Comparison of ENCODE assay signal across 12 cellular contexts in genomic region chr16:81544691-81545365, GRCh38.
DNase-seq lines count a peak whose midpoint lies in the region; ATAC-seq, FAIRE-seq and TF ChIP-seq lines count a peak whose summit lies in the region.
"Had no signal": no experiment of that assay in that cellular context is flagged by ENCODE, and none has a peak within 500 bp of the region (broad histone marks: within the 10 kb centered on the region; RNA-seq: fewer than 3 reads in every experiment).

No MANE protein-coding gene starts in this region.

- H3K27ac ChIP-seq in CD4-positive, alpha-beta memory T cell (ENCODE audit: low read depth, low read length), result no peak overlapping the region
- H3K27ac ChIP-seq in naive thymus-derived CD4-positive, alpha-beta T cell (ENCODE audit: low read depth, low read length), result no peak overlapping the region
- H3K27ac ChIP-seq in OCI-LY7 (ENCODE audit: low read depth, low read length, poor library complexity, severe bottlenecking), result no peak overlapping the region
- H3K27ac ChIP-seq: esophagus muscularis mucosa had no signal

- H3K27ac Mint-ChIP-seq in CD4-positive, alpha-beta memory T cell, result peak overlapping the region in 6 of 7 donors; percentile 5 to 67 (median 52)
- H3K27ac Mint-ChIP-seq in naive thymus-derived CD4-positive, alpha-beta T cell, result peak overlapping the region in 6 of 9 donors; percentile 1 to 75 (median 12)

- H4K20me1 ChIP-seq in OCI-LY7 (ENCODE audit: insufficient read depth, low read length), result no peaks in the 10 kb centered on the region; the same call in 1 of the 2 replicates

- TF ChIP-seq CTCF in astrocyte of the cerebellum (IDR thresholded peaks at IDR 0.05; ENCODE audit: low read depth, low read length, missing control alignments), result no peak
- no peak for TF ChIP-seq CTCF in OCI-LY7 (conservative IDR thresholded peaks at IDR 0.05; ENCODE audit: low read length)

- no peaks in the 10 kb centered on the region for H3K27me3 ChIP-seq in CD4-positive, alpha-beta memory T cell (ENCODE audit: insufficient read depth, low read length)
- H3K27me3 ChIP-seq in naive thymus-derived CD4-positive, alpha-beta T cell (ENCODE audit: control insufficient read depth in 2 of 2, insufficient read depth in 2 of 2, low read length in 2 of 2), result no peaks in the 10 kb centered on the region
- H3K27me3 ChIP-seq: esophagus muscularis mucosa had no signal

- no peaks in the 10 kb centered on the region for H3K27me3 Mint-ChIP-seq in CD4-positive, alpha-beta memory T cell
- no peaks in the 10 kb centered on the region for H3K27me3 Mint-ChIP-seq in naive thymus-derived CD4-positive, alpha-beta T cell

- H3K36me3 ChIP-seq in CD4-positive, alpha-beta memory T cell (ENCODE audit: insufficient read depth, low read length), result no peaks in the 10 kb centered on the region
- no peaks in the 10 kb centered on the region for H3K36me3 ChIP-seq in naive thymus-derived CD4-positive, alpha-beta T cell (ENCODE audit: control insufficient read depth in 2 of 3, insufficient read depth in 3 of 3, low read length in 3 of 3)
- no peaks in the 10 kb centered on the region for H3K36me3 ChIP-seq in OCI-LY7 (ENCODE audit: insufficient read depth, low read length)
- H3K36me3 ChIP-seq: esophagus muscularis mucosa had no signal

- no peak for DNase-seq in CD4-positive, alpha-beta memory T cell
- no peak for DNase-seq in HTR-8/SVneo (ENCODE audit: insufficient read length, low spot score)
- peak; percentile 35 for DNase-seq in astrocyte of the cerebellum (ENCODE audit: low read depth)
- no peak for DNase-seq in naive thymus-derived CD4-positive, alpha-beta T cell
- no peak for DNase-seq in activated T-cell treated with anti-CD3 and anti-CD28 coated beads, Interleukin-2, amount 50 U/mL, for 48 hours
- DNase-seq in OCI-LY7 (ENCODE audit: low spot score), result no peak
- DNase-seq: activated gamma-delta T cell, C1 segment of cervical spinal cord, NCI-H510A had no signal

- peaks cover 13% of the 10 kb centered on the region for H3K4me1 ChIP-seq in CD4-positive, alpha-beta memory T cell (ENCODE audit: insufficient read depth, low read length)
- H3K4me1 ChIP-seq in naive thymus-derived CD4-positive, alpha-beta T cell (ENCODE audit: control insufficient read depth in 2 of 2, insufficient read depth in 2 of 2, low read length in 2 of 2), result peaks cover 0 to 6% of the 10 kb centered on the region in 2 donors
- H3K4me1 ChIP-seq in OCI-LY7 (ENCODE audit: insufficient read depth, low read length, poor library complexity, severe bottlenecking), result peaks cover 3% of the 10 kb centered on the region

- H3K79me2 ChIP-seq in OCI-LY7 (ENCODE audit: insufficient read depth, low read depth, low read length), result no peaks in the 10 kb centered on the region

- CTCF ChIA-PET in CD4-positive, alpha-beta memory T cell (lab: Charles Lee; ENCODE audit: partially characterized antibody), result no interaction called here
- CTCF ChIA-PET in naive thymus-derived CD4-positive, alpha-beta T cell (lab: Charles Lee), result no interaction called here
- CTCF ChIA-PET in OCI-LY7 (lab: Charles Lee; ENCODE audit: unreplicated experiment), result no interaction called here

- intact Hi-C loops in CD4-positive, alpha-beta memory T cell (cut with micrococcal nuclease), result no loop called here
- intact Hi-C loops in naive thymus-derived CD4-positive, alpha-beta T cell (cut with micrococcal nuclease), result no loop called here
- intact Hi-C loops in OCI-LY7 (cut with micrococcal nuclease; ENCODE audit: unreplicated experiment), result no loop called here

- H3K4me3 Mint-ChIP-seq in CD4-positive, alpha-beta memory T cell, result peak overlapping the region in 1 of 8 donors; percentile 53
- peak overlapping the region in 2 of 10 donors; percentile 1 to 39 for H3K4me3 Mint-ChIP-seq in naive thymus-derived CD4-positive, alpha-beta T cell

- no peak overlapping the region for H3K4me2 ChIP-seq in OCI-LY7 (ENCODE audit: low read length)

- H3K9me3 Mint-ChIP-seq in CD4-positive, alpha-beta memory T cell, result peaks cover 0 to 2% (median 0%) of the 10 kb centered on the region in 8 donors
- no peaks in the 10 kb centered on the region for H3K9me3 Mint-ChIP-seq in naive thymus-derived CD4-positive, alpha-beta T cell

- in situ Hi-C loops in astrocyte of the cerebellum (cut with HindIII; ENCODE audit: low sequenced_read_pairs), result loop anchor here (5.0 kb wide), 1 partner anchor 77 kb away; no protein-coding TSS in a partner anchor

- POLR2A ChIA-PET in CD4-positive, alpha-beta memory T cell (lab: Charles Lee; ENCODE audit: partially characterized antibody), result no interaction called here
- POLR2A ChIA-PET in naive thymus-derived CD4-positive, alpha-beta T cell (lab: Charles Lee), result no interaction called here
- POLR2A ChIA-PET in OCI-LY7 (lab: Charles Lee), result interaction anchor here (1.2 kb wide), 1 partner anchor 18 kb away, joined by 3 read pairs; no protein-coding TSS in a partner anchor

- H3K9me2 ChIP-seq in OCI-LY7 (ENCODE audit: insufficient read depth, low read length), result no peaks in the 10 kb centered on the region

- peak; percentile 68 for FAIRE-seq in HTR-8/SVneo (lab: Jason Lieb, UNC)

- no peak overlapping the region for H2AFZ ChIP-seq in OCI-LY7 (ENCODE audit: low read length)

- H3K36me3 Mint-ChIP-seq in CD4-positive, alpha-beta memory T cell, result peaks cover 0 to 4% of the 10 kb centered on the region in 2 donors
- H3K36me3 Mint-ChIP-seq in naive thymus-derived CD4-positive, alpha-beta T cell, result peaks cover 0 to 1% (median 0%) of the 10 kb centered on the region in 5 donors

- no peak overlapping the region for H3K4me3 ChIP-seq in CD4-positive, alpha-beta memory T cell (ENCODE audit: low read length in 2 of 2)
- H3K4me3 ChIP-seq in astrocyte of the cerebellum (ENCODE audit: low read depth, low read length), result no peak overlapping the region
- no peak overlapping the region for H3K4me3 ChIP-seq in naive thymus-derived CD4-positive, alpha-beta T cell (ENCODE audit: low read length)
- H3K4me3 ChIP-seq in OCI-LY7 (ENCODE audit: low read depth, low read length, poor library complexity, severe bottlenecking), result no peak overlapping the region
- H3K4me3 ChIP-seq: esophagus muscularis mucosa had no signal

- peak; percentile 12 for ATAC-seq in naive thymus-derived CD4-positive, alpha-beta T cell
- no peak for ATAC-seq in HG02981 (IDR thresholded peaks at IDR 0.05; ENCODE audit: unreplicated experiment)
- no peak for ATAC-seq in HG02610 (IDR thresholded peaks at IDR 0.05; ENCODE audit: unreplicated experiment)

- H3K9me3 ChIP-seq in CD4-positive, alpha-beta memory T cell (ENCODE audit: control insufficient read depth in 1 of 2, low read length in 2 of 2), result no peaks in the 10 kb centered on the region
- H3K9me3 ChIP-seq in naive thymus-derived CD4-positive, alpha-beta T cell (ENCODE audit: control insufficient read depth in 2 of 3, low read length in 3 of 3), result no peaks in the 10 kb centered on the region
- no peaks in the 10 kb centered on the region for H3K9me3 ChIP-seq in OCI-LY7 (ENCODE audit: low read length)
- H3K9me3 ChIP-seq: esophagus muscularis mucosa had no signal

- peaks cover 20 to 54% (median 38%) of the 10 kb centered on the region in 4 donors for H3K4me1 Mint-ChIP-seq in CD4-positive, alpha-beta memory T cell
- H3K4me1 Mint-ChIP-seq in naive thymus-derived CD4-positive, alpha-beta T cell, result peaks cover 27 to 68% (median 50%) of the 10 kb centered on the region in 7 donors

- BruUV-seq in OCI-LY7 (replicated peaks; lab: Mats Ljungman, UMichigan), result no TSS peak
